24 cellular contexts compared by ENCODE assay signal in the genomic region with DNA sequence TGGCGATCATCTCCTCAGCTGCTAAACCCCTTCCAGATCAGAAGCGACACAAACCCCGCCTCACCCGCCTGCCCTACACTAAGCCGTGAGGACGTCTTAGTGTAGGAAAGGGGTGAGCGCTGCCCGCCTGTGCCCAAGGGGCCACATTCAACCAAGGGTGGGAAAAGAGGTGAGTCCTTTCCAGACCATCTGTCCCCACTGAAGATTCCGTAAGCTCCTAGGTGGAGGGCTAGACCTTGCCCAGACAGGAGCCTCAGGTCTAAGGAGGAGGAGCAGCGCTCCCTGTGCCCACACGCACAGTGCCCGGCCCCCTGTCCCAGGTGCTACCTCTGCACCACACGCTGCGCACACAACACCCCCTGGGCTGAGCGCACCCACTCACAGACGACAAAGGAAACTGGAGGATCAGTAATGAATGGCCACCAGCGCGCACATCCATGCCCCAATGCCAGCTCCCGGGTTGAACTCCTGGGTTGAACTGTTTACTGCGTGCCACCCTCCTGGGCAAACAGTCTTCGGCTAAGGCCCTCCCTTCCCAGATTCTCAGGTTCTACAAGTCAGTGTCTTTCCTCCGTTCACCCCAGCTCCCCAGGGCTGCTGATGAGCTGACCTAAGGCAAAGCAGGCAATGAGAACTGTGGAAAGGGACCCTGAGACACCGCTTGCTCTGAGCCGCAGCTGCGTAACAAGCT.
A peak's percentile ranks its signal among the peaks of the same experiment; 100 is the strongest.
DNase-seq lines count a peak whose midpoint lies in the region; ATAC-seq and TF ChIP-seq lines count a peak whose summit lies in the region.
"Had no signal": no experiment of that assay in that cellular context is flagged by ENCODE, and none has a peak within 500 bp of the region (broad histone marks: within the 10 kb centered on the region; RNA-seq: fewer than 3 reads in every experiment).

No MANE protein-coding gene starts in this region.

- no peak for TF ChIP-seq CTCF in left ventricle myocardium inferior (IDR thresholded peaks at IDR 0.05; ENCODE audit: borderline replicate concordance)
- TF ChIP-seq CTCF in osteoblast (IDR thresholded peaks at IDR 0.05; ENCODE audit: extremely low read depth, low read depth, low read length): no peak
- no peak for TF ChIP-seq CTCF in smooth muscle cell (IDR thresholded peaks at IDR 0.05; ENCODE audit: borderline replicate concordance, insufficient read depth, poor library complexity, severe bottlenecking)

- 95% methylated on average over 25 of the region's 25 CpGs for WGBS in smooth muscle cell (ENCODE audit: low lambda C conversion rate)

- H3K79me2 ChIP-seq in osteoblast (ENCODE audit: insufficient read depth, low read length) (no peaks in the 10 kb centered on the region), smooth muscle cell (ENCODE audit: low read depth) (no peaks in the 10 kb centered on the region)

- H3K27ac ChIP-seq in left ventricle myocardium inferior (replicated peaks) (no peak overlapping the region), osteoblast (ENCODE audit: low read depth, low read length) (no peak overlapping the region), smooth muscle cell (ENCODE audit: low read depth) (no peak overlapping the region)
- H3K27ac ChIP-seq: 22Rv1, adrenal gland, stomach had no signal

- H3K4me2 ChIP-seq in osteoblast (ENCODE audit: insufficient read depth, low read length): no peak overlapping the region
- H3K4me2 ChIP-seq in smooth muscle cell: no peak overlapping the region

- peaks cover 6% of the 10 kb centered on the region for H4K20me1 ChIP-seq in osteoblast (ENCODE audit: insufficient read depth, low read length)
- H4K20me1 ChIP-seq in smooth muscle cell (ENCODE audit: low read depth): peaks cover 39% of the 10 kb centered on the region

- intact Hi-C loops in left ventricle myocardium inferior (cut with micrococcal nuclease): no loop called here

- peaks cover 16% of the 10 kb centered on the region for H3K4me1 ChIP-seq in left ventricle myocardium inferior
- H3K4me1 ChIP-seq in osteoblast (ENCODE audit: insufficient read depth, low read length): no peaks in the 10 kb centered on the region
- no peaks in the 10 kb centered on the region for H3K4me1 ChIP-seq in smooth muscle cell (ENCODE audit: low read depth)
- H3K4me1 ChIP-seq: adrenal gland had no signal

- no peaks in the 10 kb centered on the region for H3F3A ChIP-seq in smooth muscle cell (ENCODE audit: low read depth)

- peaks cover 13% of the 10 kb centered on the region for H3K36me3 ChIP-seq in left ventricle myocardium inferior
- no peaks in the 10 kb centered on the region for H3K36me3 ChIP-seq in osteoblast (ENCODE audit: insufficient read depth, low read length)
- no peaks in the 10 kb centered on the region for H3K36me3 ChIP-seq in smooth muscle cell (ENCODE audit: low read depth)
- H3K36me3 ChIP-seq: adrenal gland had no signal

- DNase-seq in NCI-H82 (lab: John Stamatoyannopoulos, UW): peak; percentile 30
- no peak for DNase-seq in NCI-H82 treated with DMSO at 0.1 percent for 48 hours (lab: John Stamatoyannopoulos, UW; ENCODE audit: unreplicated experiment)
- DNase-seq in D341Med (ENCODE audit: low spot score): peak; percentile 60
- peak; percentile 10 for DNase-seq in left ventricle myocardium inferior
- DNase-seq in osteoblast (ENCODE audit: insufficient read length, low spot score, missing footprints): peak; percentile 71
- DNase-seq in smooth muscle cell (lab: John Stamatoyannopoulos, UW; ENCODE audit: unreplicated experiment): no peak
- no peak for DNase-seq in Kasumi-1 (lab: John Stamatoyannopoulos, UW)
- DNase-seq: activated B cell treated with CpG ODN at 0.5 μM for 24 hours; activated CD8-positive, alpha-beta memory T cell treated with anti-CD3 and anti-CD28 coated beads for 24 hours; AML-193; Calu3; EL; immature natural killer cell; Karpas-422; mammary epithelial cell; NCI-H1092 treated with DMSO at 0.1 percent for 48 hours; small intestine; stimulated activated CD4-positive, alpha-beta T cell treated with anti-CD3 and anti-CD28 coated beads, Interleukin-4, amount 100 ng/mL, for 1 hour; stomach had no signal

- H3K9ac ChIP-seq in smooth muscle cell (ENCODE audit: low read depth): no peak overlapping the region

- H2AFZ ChIP-seq in osteoblast (ENCODE audit: low read length) (no peak overlapping the region), smooth muscle cell (ENCODE audit: low read depth) (no peak overlapping the region)

- H3K9me3 ChIP-seq in left ventricle myocardium inferior (replicated peaks): no peaks in the 10 kb centered on the region
- H3K9me3 ChIP-seq in osteoblast (ENCODE audit: low read depth, low read length): no peaks in the 10 kb centered on the region
- H3K9me3 ChIP-seq in smooth muscle cell (replicated peaks; ENCODE audit: low read depth): no peaks in the 10 kb centered on the region
- H3K9me3 ChIP-seq: adrenal gland, stomach had no signal

- ATAC-seq in HG02970 (IDR thresholded peaks at IDR 0.05; ENCODE audit: low FRiP score, unreplicated experiment): no peak
- ATAC-seq: HCT116, SK-N-SH treated with all-trans-retinoic acid at 6 μM for 48 hours had no signal

- no peaks in the 10 kb centered on the region for H3K27me3 ChIP-seq in left ventricle myocardium inferior (ENCODE audit: low read depth)
- no peaks in the 10 kb centered on the region for H3K27me3 ChIP-seq in osteoblast (ENCODE audit: insufficient read depth, low read length)
- H3K27me3 ChIP-seq in smooth muscle cell (ENCODE audit: low read depth): no peaks in the 10 kb centered on the region
- H3K27me3 ChIP-seq: adrenal gland, stomach had no signal

- H3K4me3 ChIP-seq in left ventricle myocardium inferior: no peak overlapping the region
- H3K4me3 ChIP-seq in osteoblast (ENCODE audit: insufficient read depth, low read length): no peak overlapping the region
- H3K4me3 ChIP-seq in smooth muscle cell: no peak overlapping the region
- H3K4me3 ChIP-seq: adrenal gland, stomach had no signal

Comparison
In these comparisons a context has a peak if more than half of its experiments do, and no peak if none do; other contexts are left out.
1. DNase-seq: peak in NCI-H82 (single experiment), D341Med (single experiment), left ventricle myocardium inferior (single experiment) and osteoblast (single experiment); none in NCI-H82 treated with DMSO at 0.1 percent for 48 hours (single experiment), smooth muscle cell (single experiment) and Kasumi-1 (0 of 2).